ENCODE assay signal across 37 cellular contexts in the genomic region with DNA sequence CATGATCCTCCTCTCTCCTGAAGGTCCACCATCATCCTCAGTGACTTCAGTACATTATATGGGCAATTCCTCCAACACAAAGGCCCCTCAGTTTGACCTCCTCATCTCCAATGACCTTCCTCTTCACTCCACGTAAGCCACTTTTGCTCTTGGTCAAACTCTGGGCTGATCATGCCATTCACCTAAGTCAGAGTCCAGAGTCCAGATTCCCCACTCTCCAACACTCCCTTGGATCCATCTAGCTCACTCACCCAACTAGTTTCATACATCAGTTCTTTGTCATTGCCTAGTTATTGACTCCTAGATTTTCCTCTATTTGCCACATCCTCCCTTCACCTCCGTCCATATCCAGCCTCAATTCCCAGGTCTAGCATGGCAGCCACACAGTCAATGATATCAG.
"Had no signal": no experiment of that assay in that cellular context is flagged by ENCODE, and none has a peak within 500 bp of the region (broad histone marks: within the 10 kb centered on the region; RNA-seq: fewer than 3 reads in every experiment).

No MANE protein-coding gene starts in this region.

- H3K27me3 ChIP-seq: adrenal gland, body of pancreas, brain microvascular endothelial cell, breast epithelium had no signal

- DNase-seq: activated B cell treated with CpG ODN at 0.5 μM for 24 hours; activated CD4-positive, alpha-beta memory T cell treated with anti-CD3 and anti-CD28 coated beads for 36 hours; activated CD4-positive, alpha-beta T cell treated with anti-CD3 and anti-CD28 coated beads for 4 hours; activated CD4-positive, alpha-beta T cell treated with anti-CD3 and anti-CD28 coated beads, Interleukin-2, amount 10 ng/mL, durations not matched to agents 24 days and 14 days; activated CD4-positive, alpha-beta T cell treated with anti-CD3 and anti-CD28 coated beads, Interleukin-2, amount 50 U/mL, for 1 hour; activated CD4-positive, alpha-beta T cell treated with anti-CD3 and anti-CD28 coated beads, Interleukin-2, amount 50 U/mL, for 4 hours; activated CD4-positive, CD25-positive, alpha-beta regulatory T cell treated with anti-CD3 and anti-CD28 coated beads, Interleukin-2, amount 50 U/mL, for 72 hours; activated CD8-positive, alpha-beta memory T cell treated with anti-CD3 and anti-CD28 coated beads, Interleukin-2, amount 50 U/mL, for 4 hours; activated CD8-positive, alpha-beta T cell treated with anti-CD3 and anti-CD28 coated beads for 36 hours; activated effector memory CD4-positive, alpha-beta T cell treated with anti-CD3 and anti-CD28 coated beads, Interleukin-2, amount 50 U/mL, for 16 hours; activated gamma-delta T cell treated with Interleukin-2 at 50 U/mL for 16 hours; activated naive CD4-positive, alpha-beta T cell; activated naive CD4-positive, alpha-beta T cell treated with anti-CD3 and anti-CD28 coated beads for 36 hours; activated naive CD4-positive, alpha-beta T cell treated with anti-CD3 and anti-CD28 coated beads, Interleukin-2, amount 50 U/mL, for 16 hours; activated naive CD8-positive, alpha-beta T cell treated with anti-CD3 and anti-CD28 coated beads for 36 hours; activated T-cell treated with anti-CD3 and anti-CD28 coated beads for 4 hours; activated T-cell treated with anti-CD3 and anti-CD28 coated beads, Interleukin-2, amount 50 U/mL, for 1 hour; activated T-cell treated with anti-CD3 and anti-CD28 coated beads, Interleukin-2, amount 50 U/mL, for 4 hours; activated T-cell treated with anti-CD3 and anti-CD28 coated beads, Interleukin-2, amount 50 U/mL, for 72 hours; amniotic stem cell; aorta; body of pancreas; brain microvascular endothelial cell; central memory CD4-positive, alpha-beta T cell; T-helper 1 cell; T-helper 2 cell; T-helper 9 cell had no signal

- H3K36me3 ChIP-seq: adrenal gland, brain microvascular endothelial cell, breast epithelium had no signal

- FAIRE-seq: astrocyte, TTC549 had no signal

- H3K4me3 ChIP-seq: adrenal gland, body of pancreas, breast epithelium had no signal

- H3K36me3 Mint-ChIP-seq: activated CD4-positive, alpha-beta memory T cell treated with anti-CD3 and anti-CD28 coated beads for 36 hours; activated naive CD4-positive, alpha-beta T cell treated with anti-CD3 and anti-CD28 coated beads, Interleukin-2, amount 50 U/mL, for 72 hours; activated naive CD8-positive, alpha-beta T cell treated with anti-CD3 and anti-CD28 coated beads for 36 hours had no signal

- ATAC-seq: activated CD8-positive, alpha-beta T cell treated with anti-CD3 and anti-CD28 coated beads for 36 hours; activated naive CD4-positive, alpha-beta T cell treated with anti-CD3 and anti-CD28 coated beads, Interleukin-2, amount 50 U/mL, for 72 hours; activated T-cell treated with anti-CD3 and anti-CD28 coated beads, Interleukin-2, amount 50 U/mL, for 4 hours; activated T-cell treated with anti-CD3 and anti-CD28 coated beads, Interleukin-2, amount 50 U/mL, for 72 hours; activated T-helper 17 cell treated with anti-CD3 and anti-CD28 coated beads, Interleukin-2, amount 50 U/mL, for 72 hours; body of pancreas had no signal

- H3K4me1 Mint-ChIP-seq: activated B cell treated with CpG ODN at 0.5 μM for 24 hours; activated CD4-positive, alpha-beta T cell treated with anti-CD3 and anti-CD28 coated beads, Interleukin-2, amount 10 ng/mL, durations not matched to agents 24 days and 14 days; activated naive CD8-positive, alpha-beta T cell treated with anti-CD3 and anti-CD28 coated beads for 36 hours; activated T-helper 17 cell treated with anti-CD3 and anti-CD28 coated beads, Interleukin-2, amount 50 U/mL, for 72 hours had no signal

- H3K4me1 ChIP-seq: adrenal gland, body of pancreas, breast epithelium had no signal

- H3K9me3 Mint-ChIP-seq: activated B cell treated with CpG ODN at 0.5 μM for 24 hours; activated CD4-positive, alpha-beta memory T cell treated with anti-CD3 and anti-CD28 coated beads for 36 hours; activated CD4-positive, alpha-beta T cell treated with anti-CD3 and anti-CD28 coated beads, Interleukin-2, amount 10 ng/mL, durations not matched to agents 24 days and 14 days; activated CD8-positive, alpha-beta T cell treated with anti-CD3 and anti-CD28 coated beads for 36 hours; activated naive CD4-positive, alpha-beta T cell treated with anti-CD3 and anti-CD28 coated beads for 36 hours; activated naive CD4-positive, alpha-beta T cell treated with anti-CD3 and anti-CD28 coated beads, Interleukin-2, amount 50 U/mL, for 72 hours; activated naive CD8-positive, alpha-beta T cell treated with anti-CD3 and anti-CD28 coated beads for 36 hours; activated T-cell treated with anti-CD3 and anti-CD28 coated beads, Interleukin-2, amount 50 U/mL, for 4 hours; activated T-cell treated with anti-CD3 and anti-CD28 coated beads, Interleukin-2, amount 50 U/mL, for 72 hours; activated T-helper 1 cell treated with anti-CD3 and anti-CD28 coated beads, Interleukin-12 subunit alpha, Interleukin-12 subunit beta, Interleukin-2, Interleukin-4 antibody, amounts not matched to agents 30 ng/mL and 10 ng/mL and 1 ng/mL, durations not matched to agents 14 hours and 24 hours and 36 hours; activated T-helper 17 cell treated with anti-CD3 and anti-CD28 coated beads, Interleukin-2, amount 50 U/mL, for 72 hours; T-helper 1 cell treated with Interleukin-12 subunit alpha and Interleukin-12 subunit beta and Interleukin-4 antibody, amounts not matched to agents 30 μg/mL and 1 μg/mL, for 36 hours; T-helper 2 cell treated with Interferon-gamma antibody and Interleukin-4, amounts not matched to agents 5 μg/mL and 100 μg/mL, for 36 hours had no signal

- H3K27ac ChIP-seq: adrenal gland, body of pancreas, brain microvascular endothelial cell, breast epithelium, VCaP had no signal

- H3K27me3 Mint-ChIP-seq: activated B cell treated with CpG ODN at 0.5 μM for 24 hours; activated CD4-positive, alpha-beta memory T cell treated with anti-CD3 and anti-CD28 coated beads for 36 hours; activated CD4-positive, alpha-beta T cell treated with anti-CD3 and anti-CD28 coated beads, Interleukin-2, amount 10 ng/mL, durations not matched to agents 24 days and 14 days; activated naive CD8-positive, alpha-beta T cell treated with anti-CD3 and anti-CD28 coated beads for 36 hours; activated T-helper 17 cell treated with anti-CD3 and anti-CD28 coated beads, Interleukin-2, amount 50 U/mL, for 72 hours had no signal

- H3K9me3 ChIP-seq: adrenal gland, body of pancreas, breast epithelium had no signal

- H3K27ac Mint-ChIP-seq: activated B cell treated with CpG ODN at 0.5 μM for 24 hours; activated CD4-positive, alpha-beta memory T cell treated with anti-CD3 and anti-CD28 coated beads for 36 hours; activated CD4-positive, alpha-beta T cell treated with anti-CD3 and anti-CD28 coated beads, Interleukin-2, amount 10 ng/mL, durations not matched to agents 24 days and 14 days; activated CD8-positive, alpha-beta T cell treated with anti-CD3 and anti-CD28 coated beads for 36 hours; activated naive CD4-positive, alpha-beta T cell treated with anti-CD3 and anti-CD28 coated beads for 36 hours; activated naive CD4-positive, alpha-beta T cell treated with anti-CD3 and anti-CD28 coated beads, Interleukin-2, amount 50 U/mL, for 72 hours; activated naive CD8-positive, alpha-beta T cell treated with anti-CD3 and anti-CD28 coated beads for 36 hours; activated T-cell treated with anti-CD3 and anti-CD28 coated beads, Interleukin-2, amount 50 U/mL, for 72 hours; activated T-helper 1 cell treated with anti-CD3 and anti-CD28 coated beads, Interleukin-12 subunit alpha, Interleukin-12 subunit beta, Interleukin-2, Interleukin-4 antibody, amounts not matched to agents 30 ng/mL and 10 ng/mL and 1 ng/mL, durations not matched to agents 14 hours and 24 hours and 36 hours; activated T-helper 17 cell treated with anti-CD3 and anti-CD28 coated beads, Interleukin-2, amount 50 U/mL, for 72 hours; T-helper 1 cell treated with Interleukin-12 subunit alpha and Interleukin-12 subunit beta and Interleukin-4 antibody, amounts not matched to agents 30 μg/mL and 1 μg/mL, for 36 hours; T-helper 2 cell treated with Interferon-gamma antibody and Interleukin-4, amounts not matched to agents 5 μg/mL and 100 μg/mL, for 36 hours had no signal

- H3K4me3 Mint-ChIP-seq: activated B cell treated with CpG ODN at 0.5 μM for 24 hours; activated CD4-positive, alpha-beta memory T cell treated with anti-CD3 and anti-CD28 coated beads for 36 hours; activated CD4-positive, alpha-beta T cell treated with anti-CD3 and anti-CD28 coated beads, Interleukin-2, amount 10 ng/mL, durations not matched to agents 24 days and 14 days; activated CD8-positive, alpha-beta T cell treated with anti-CD3 and anti-CD28 coated beads for 36 hours; activated naive CD4-positive, alpha-beta T cell treated with anti-CD3 and anti-CD28 coated beads for 36 hours; activated naive CD8-positive, alpha-beta T cell treated with anti-CD3 and anti-CD28 coated beads for 36 hours; activated T-cell treated with anti-CD3 and anti-CD28 coated beads, Interleukin-2, amount 50 U/mL, for 4 hours; activated T-cell treated with anti-CD3 and anti-CD28 coated beads, Interleukin-2, amount 50 U/mL, for 72 hours; activated T-helper 1 cell treated with anti-CD3 and anti-CD28 coated beads, Interleukin-12 subunit alpha, Interleukin-12 subunit beta, Interleukin-2, Interleukin-4 antibody, amounts not matched to agents 30 ng/mL and 10 ng/mL and 1 ng/mL, durations not matched to agents 14 hours and 24 hours and 36 hours; activated T-helper 17 cell treated with anti-CD3 and anti-CD28 coated beads, Interleukin-2, amount 50 U/mL, for 72 hours; T-helper 1 cell treated with Interleukin-12 subunit alpha and Interleukin-12 subunit beta and Interleukin-4 antibody, amounts not matched to agents 30 μg/mL and 1 μg/mL, for 36 hours; T-helper 2 cell treated with Interferon-gamma antibody and Interleukin-4, amounts not matched to agents 5 μg/mL and 100 μg/mL, for 36 hours had no signal
